ENCODE assay signal across 8 cellular contexts in the genomic region with DNA sequence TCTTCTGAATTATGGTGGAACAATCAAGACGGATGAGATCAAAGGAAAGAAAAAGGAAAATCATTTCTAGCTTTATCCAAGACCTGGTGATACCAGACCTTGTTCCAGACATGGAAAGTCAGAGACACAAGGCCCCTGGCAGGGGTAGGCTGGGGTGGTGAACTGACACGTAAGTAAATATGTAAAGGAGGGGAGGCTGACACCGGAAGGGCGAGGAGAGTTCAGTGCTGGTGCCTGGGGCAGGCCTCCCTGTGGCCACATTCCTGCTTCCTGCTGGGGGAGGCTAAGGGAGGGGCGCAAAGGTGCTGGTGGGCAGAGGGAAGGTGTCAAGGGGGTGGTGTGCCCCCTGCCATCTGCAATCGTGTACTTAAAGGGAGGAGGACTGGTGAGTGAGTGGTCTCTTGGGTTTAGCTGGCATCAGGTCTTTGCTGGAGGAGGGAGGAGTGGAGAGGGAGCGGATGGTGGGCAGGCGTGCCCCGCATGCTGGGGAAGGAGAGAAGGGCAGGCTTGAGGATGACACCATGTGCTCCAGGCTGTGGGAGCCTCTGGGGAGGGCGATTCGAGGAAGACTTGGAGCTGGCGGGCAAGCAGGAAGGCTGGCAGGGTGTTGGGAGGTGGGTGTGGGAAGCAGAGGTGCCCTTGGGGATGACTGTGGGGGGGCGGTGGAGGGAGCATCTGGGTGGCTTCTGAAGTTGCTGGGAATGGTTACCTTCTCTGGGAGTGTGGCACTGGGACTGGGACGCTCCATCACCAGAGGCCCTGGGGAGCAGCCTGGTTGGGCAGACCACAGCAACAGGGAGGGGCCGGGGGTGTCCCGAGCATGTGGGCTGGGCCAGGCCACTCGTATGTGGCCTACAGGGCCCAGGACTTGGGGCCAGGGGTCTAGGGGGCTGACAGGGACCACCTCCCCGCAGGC. TPM values are rescaled to one million over a fixed set of nuclear protein-coding genes. Genes with fewer than 3 reads are reported as not detected.
DNase-seq lines count a peak whose midpoint lies in the region; ATAC-seq, FAIRE-seq and TF ChIP-seq lines count a peak whose summit lies in the region.

No MANE protein-coding gene starts in this region.

- no peaks in the 10 kb centered on the region for H3K9me3 ChIP-seq in naive thymus-derived CD4-positive, alpha-beta T cell (ENCODE audit: control insufficient read depth in 2 of 3, low read length in 3 of 3)
- H3K9me3 ChIP-seq in vagina, result no peaks in the 10 kb centered on the region

- H3K9me3 Mint-ChIP-seq in HFFc6, result no peaks in the 10 kb centered on the region
- H3K9me3 Mint-ChIP-seq in naive thymus-derived CD4-positive, alpha-beta T cell, result peaks cover 0 to 6% (median 0%) of the 10 kb centered on the region in 11 donors

- H3K4me3 Mint-ChIP-seq in HFFc6, result peak overlapping the region; percentile 66
- H3K4me3 Mint-ChIP-seq in naive thymus-derived CD4-positive, alpha-beta T cell, result peak overlapping the region; percentile 72 to 100 (median 90)

- H3K27ac ChIP-seq in naive thymus-derived CD4-positive, alpha-beta T cell (ENCODE audit: low read depth, low read length), result peak overlapping the region; percentile 68
- peak overlapping the region; percentile 85 for H3K27ac ChIP-seq in vagina

- peaks cover 45% of the 10 kb centered on the region for H3K4me1 Mint-ChIP-seq in HFFc6 (ENCODE audit: low read depth)
- peaks cover 26 to 71% (median 42%) of the 10 kb centered on the region in 7 donors for H3K4me1 Mint-ChIP-seq in naive thymus-derived CD4-positive, alpha-beta T cell

- POLR2A ChIA-PET in naive thymus-derived CD4-positive, alpha-beta T cell (lab: Charles Lee), result interaction anchor here (0.6 to 1.5 kb wide), 4 partner anchors 31 to 229 kb away, joined by 3 to 6 read pairs (median 4); a partner anchor contains a TSS

- no peak for TF ChIP-seq POLR2A in GM12891 (IDR thresholded peaks at IDR 0.05; ENCODE audit: low read depth, low read length)
- TF ChIP-seq POLR2A in vagina (IDR thresholded peaks at IDR 0.05), result no peak

- peak; percentile 61 for ATAC-seq in naive thymus-derived CD4-positive, alpha-beta T cell

- FAIRE-seq in GM12891 (lab: Jason Lieb, UNC), result no peak

- DNase-seq in GM12891 (ENCODE audit: insufficient read length, low spot score) (peak; percentile 61), HFFc6 (no peak), SW480 (ENCODE audit: low spot score) (peak; percentile 46), vagina (ENCODE audit: extremely low spot score in 2 of 2) (no peak), KG1 (lab: John Stamatoyannopoulos, UW) (no peak), GM19240 (ENCODE audit: insufficient read length, low spot score) (no peak)
- DNase-seq in central memory CD4-positive, alpha-beta T cell, result peak; percentile 56
- peak in 7 of 9 donors; percentile 19 to 61 (median 40) for DNase-seq in naive thymus-derived CD4-positive, alpha-beta T cell

- H3K36me3 ChIP-seq in naive thymus-derived CD4-positive, alpha-beta T cell (ENCODE audit: control insufficient read depth in 2 of 3, insufficient read depth in 3 of 3, low read length in 3 of 3), result no peaks in the 10 kb centered on the region
- no peaks in the 10 kb centered on the region for H3K36me3 ChIP-seq in vagina

- H3K27ac Mint-ChIP-seq in HFFc6, result peak overlapping the region; percentile 82
- H3K27ac Mint-ChIP-seq in naive thymus-derived CD4-positive, alpha-beta T cell, result peak overlapping the region; percentile 90 to 100 (median 96)

- no peaks in the 10 kb centered on the region for H3K36me3 Mint-ChIP-seq in HFFc6 (ENCODE audit: low read depth)
- H3K36me3 Mint-ChIP-seq in naive thymus-derived CD4-positive, alpha-beta T cell, result peaks cover 0 to 25% (median 0%) of the 10 kb centered on the region in 5 donors

- peak overlapping the region; percentile 62 for H3K4me3 ChIP-seq in naive thymus-derived CD4-positive, alpha-beta T cell (ENCODE audit: low read length)
- H3K4me3 ChIP-seq in vagina, result no peak overlapping the region

- no peaks in the 10 kb centered on the region for H3K27me3 ChIP-seq in naive thymus-derived CD4-positive, alpha-beta T cell (ENCODE audit: control insufficient read depth in 2 of 2, insufficient read depth in 2 of 2, low read length in 2 of 2)
- H3K27me3 ChIP-seq in vagina, result no peaks in the 10 kb centered on the region

- peaks cover 31 to 40% of the 10 kb centered on the region in 2 donors for H3K4me1 ChIP-seq in naive thymus-derived CD4-positive, alpha-beta T cell (ENCODE audit: control insufficient read depth in 2 of 2, insufficient read depth in 2 of 2, low read length in 2 of 2)
- peaks cover 58% of the 10 kb centered on the region for H3K4me1 ChIP-seq in vagina

- intact Hi-C loops in naive thymus-derived CD4-positive, alpha-beta T cell (cut with micrococcal nuclease), result loop anchor here (1.0 to 5.0 kb wide), 4 partner anchors 10 to 168 kb away; a partner anchor contains a TSS
- intact Hi-C loops in vagina (cut with DNase I), result no loop called here

- CTCF ChIA-PET in naive thymus-derived CD4-positive, alpha-beta T cell (lab: Charles Lee), result interaction anchor here (0.7 to 1.9 kb wide), 3 partner anchors 31 to 201 kb away, joined by 3 to 4 read pairs (median 4); a partner anchor contains a TSS

- TF ChIP-seq CTCF in HFFc6 (IDR thresholded peaks at IDR 0.05) (no peak), vagina (IDR thresholded peaks at IDR 0.05) (no peak)

- H3K27me3 Mint-ChIP-seq in HFFc6 (ENCODE audit: insufficient read depth), result peaks cover 9% of the 10 kb centered on the region
- peaks cover 0 to 3% (median 0%) of the 10 kb centered on the region in 5 donors for H3K27me3 Mint-ChIP-seq in naive thymus-derived CD4-positive, alpha-beta T cell

TF ChIP-seq in GM12891, 5 proteins besides CTCF, POLR2A, EP300 and RAD21:
- TF ChIP-seq PAX5 (IDR thresholded peaks at IDR 0.05; ENCODE audit: insufficient read depth, low read length, severe bottlenecking) (no peak), POU2F2 (IDR thresholded peaks at IDR 0.05; ENCODE audit: low read depth, low read length) (peak; percentile 80; the same call in 1 of the 2 replicates), SPI1 (IDR thresholded peaks at IDR 0.05; ENCODE audit: low read depth, low read length) (no peak), TAF1 (IDR thresholded peaks at IDR 0.05; ENCODE audit: low read depth, low read length) (no peak), POLR2AphosphoS5 (IDR thresholded peaks at IDR 0.05; ENCODE audit: low read depth, low read length) (0 out of 2 replicates have a peak, but pooled peaks have one; percentile 2)

RNA-seq across cellular contexts. Expression of a gene that starts 30.6 kb away (rescaled TPM):
- polyA plus RNA-seq in GM12891 (2012; ENCODE audit: low read depth, missing spikeins), result 1.3 TPM
- total RNA-seq in HFFc6 (2021; fragmentation: NEBNext Ultra II Directional; extraction: Animal tissue kit (Norgen Biotek cat#: 25700)), result 100 to 1,000 TPM in 5 of 6 experiments, 10 to 100 TPM in 1; 99.7 to 116 (median 107) TPM
- total RNA-seq in naive thymus-derived CD4-positive, alpha-beta T cell, result 10 to 100 TPM in 3 of 5 experiments, 1 to 10 TPM in 2; 8.6 to 27.2 (median 13.3) TPM
- polyA plus RNA-seq in naive thymus-derived CD4-positive, alpha-beta T cell, result 1 to 10 TPM; 2.2 to 7.4 TPM
- total RNA-seq in vagina, result 20.4 TPM

Comparison
In these comparisons a context has a peak if more than half of its experiments do, and no peak if none do; other contexts are left out.
1. DNase-seq: peak in GM12891 (single experiment), SW480 (single experiment), central memory CD4-positive, alpha-beta T cell (single experiment) and naive thymus-derived CD4-positive, alpha-beta T cell (7 of 9); none in HFFc6 (single experiment), vagina (0 of 2), KG1 (single experiment) and GM19240 (single experiment).